In the genomic region with DNA sequence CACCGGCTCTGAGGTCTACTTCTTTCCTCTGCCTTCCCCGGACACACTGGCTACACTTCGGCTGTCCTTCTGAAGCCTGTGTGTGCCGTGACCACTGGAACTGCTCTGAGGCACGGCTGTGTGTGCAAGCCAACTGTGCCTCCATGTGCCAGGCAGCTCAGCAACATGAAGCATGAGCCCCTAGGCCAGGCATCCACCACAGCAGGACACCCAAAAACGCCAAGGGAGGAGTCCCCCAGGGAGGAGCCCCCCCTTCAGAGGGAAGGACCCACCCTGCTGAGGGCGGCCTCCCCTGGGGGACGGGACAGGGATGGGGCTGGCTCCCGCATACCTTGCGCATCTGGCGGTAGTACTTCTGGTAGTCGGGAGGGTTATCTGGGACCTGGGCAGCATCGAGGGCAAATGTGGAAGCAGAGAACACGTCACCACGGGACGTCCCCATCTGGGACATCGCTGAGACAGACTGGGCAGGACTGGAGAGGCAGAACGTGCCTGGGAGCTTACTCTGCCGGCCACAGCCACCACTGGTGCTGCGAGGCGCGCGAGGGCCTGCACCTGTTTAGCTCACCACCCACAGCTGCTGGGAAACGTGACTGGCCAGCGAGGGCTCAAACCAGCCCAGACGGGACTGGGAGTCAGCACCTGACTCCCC, we compare ENCODE assay signal across 11 cellular contexts. TPM values are rescaled to one million over a fixed set of nuclear protein-coding genes. Genes with fewer than 3 reads are reported as not detected.
"Had no signal": no experiment of that assay in that cellular context is flagged by ENCODE, and none has a peak within 500 bp of the region (broad histone marks: within the 10 kb centered on the region; RNA-seq: fewer than 3 reads in every experiment).

No MANE protein-coding gene starts in this region.

- H3K27me3 Mint-ChIP-seq: natural killer cell treated with Interleukin-12 subunit alpha and Interleukin-12 subunit beta and Interleukin-15 and Interleukin-18, amount 100 ng/mL, for 72 hours had no signal

- H3K4me3 ChIP-seq: body of pancreas, tibial nerve had no signal

- H3K27ac ChIP-seq: body of pancreas, tibial nerve had no signal

- H3K4me1 Mint-ChIP-seq: endodermal cell had no signal

- H3K9me3 ChIP-seq: body of pancreas, tibial nerve had no signal

- DNase-seq: activated naive CD4-positive, alpha-beta T cell treated with Interleukin-2 at 50 U/mL for 16 hours; dermis blood vessel endothelial cell; endodermal cell; hypothalamus; mammary epithelial cell; stimulated activated CD4-positive, alpha-beta T cell treated with anti-CD3 and anti-CD28 coated beads, Interleukin-4, amount 100 ng/mL, for 4 hours had no signal

- H3K9me3 Mint-ChIP-seq: endodermal cell; natural killer cell treated with Interleukin-12 subunit alpha and Interleukin-12 subunit beta and Interleukin-15 and Interleukin-18, amount 100 ng/mL, for 72 hours had no signal

- ATAC-seq: activated CD4-positive, CD25-positive, alpha-beta regulatory T cell treated with anti-CD3 and anti-CD28 coated beads, Interleukin-2, amount 50 U/mL, for 24 hours; body of pancreas; natural killer cell treated with Interleukin-12 subunit alpha and Interleukin-12 subunit beta and Interleukin-15 and Interleukin-18, amount 100 ng/mL, for 72 hours had no signal

- H3K27ac Mint-ChIP-seq: endodermal cell; natural killer cell treated with Interleukin-12 subunit alpha and Interleukin-12 subunit beta and Interleukin-15 and Interleukin-18, amount 100 ng/mL, for 72 hours had no signal

- H3K36me3 Mint-ChIP-seq: natural killer cell treated with Interleukin-12 subunit alpha and Interleukin-12 subunit beta and Interleukin-15 and Interleukin-18, amount 100 ng/mL, for 72 hours had no signal

- H3K27me3 ChIP-seq: body of pancreas, tibial nerve had no signal

- H3K4me1 ChIP-seq: body of pancreas, tibial nerve had no signal

- H3K4me3 Mint-ChIP-seq: endodermal cell; natural killer cell treated with Interleukin-12 subunit alpha and Interleukin-12 subunit beta and Interleukin-15 and Interleukin-18, amount 100 ng/mL, for 72 hours had no signal

RNA-seq across cellular contexts. Expression of a gene that starts 52.7 kb away (rescaled TPM):
- total RNA-seq: natural killer cell treated with Interleukin-12 subunit alpha and Interleukin-12 subunit beta and Interleukin-15 and Interleukin-18, amount 100 ng/mL, for 72 hours; pulmonary artery endothelial cell had no signal
